Comparison of ENCODE assay signal across 28 cellular contexts in the genomic region with DNA sequence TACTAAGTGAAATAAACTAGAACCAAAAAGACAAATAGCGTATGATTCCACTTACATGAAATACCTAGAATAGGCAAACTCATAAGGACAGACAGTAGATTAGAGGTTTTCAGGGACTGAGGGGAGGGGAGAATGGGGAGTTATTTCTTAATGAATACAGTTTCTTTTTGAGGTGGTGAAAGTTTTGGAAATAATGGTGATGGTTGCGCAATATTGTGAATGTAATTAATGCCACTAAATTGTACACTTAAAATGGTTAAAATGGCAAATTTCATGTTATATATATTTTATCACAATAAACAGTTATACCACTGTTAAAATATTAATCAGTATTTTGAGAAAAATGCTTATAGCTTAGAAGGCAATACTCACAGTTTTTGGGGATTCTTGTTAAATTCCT.
"Had no signal": no experiment of that assay in that cellular context is flagged by ENCODE, and none has a peak within 500 bp of the region (broad histone marks: within the 10 kb centered on the region; RNA-seq: fewer than 3 reads in every experiment).

No MANE protein-coding gene starts in this region.

- DNase-seq: activated CD4-positive, alpha-beta memory T cell treated with anti-CD3 and anti-CD28 coated beads, Interleukin-2, amount 10 ng/mL, durations not matched to agents 7 days and 5 days; activated CD4-positive, alpha-beta T cell treated with anti-CD3 and anti-CD28 coated beads for 1 hour; activated CD4-positive, alpha-beta T cell treated with anti-CD3 and anti-CD28 coated beads for 4 hours; activated CD4-positive, alpha-beta T cell treated with anti-CD3 and anti-CD28 coated beads, Interleukin-2, amount 10 ng/mL, durations not matched to agents 7 days and 5 days; activated CD4-positive, alpha-beta T cell treated with anti-CD3 and anti-CD28 coated beads, Interleukin-2, amount 50 U/mL, for 4 hours; activated CD8-positive, alpha-beta memory T cell treated with anti-CD3 and anti-CD28 coated beads, Interleukin-2, amount 50 U/mL, for 48 hours; activated gamma-delta T cell; activated naive CD4-positive, alpha-beta T cell; activated naive CD4-positive, alpha-beta T cell treated with anti-CD3 and anti-CD28 coated beads, Interleukin-2, amount 10 ng/mL, durations not matched to agents 7 days and 5 days; activated naive CD8-positive, alpha-beta T cell treated with anti-CD3 and anti-CD28 coated beads, Interleukin-2, amount 10 ng/mL, durations not matched to agents 7 days and 5 days; activated T-cell treated with anti-CD3 and anti-CD28 coated beads for 4 hours; activated T-cell treated with anti-CD3 and anti-CD28 coated beads, Interleukin-2, amount 50 U/mL, for 24 hours; activated T-cell treated with anti-CD3 and anti-CD28 coated beads, Interleukin-2, amount 50 U/mL, for 72 hours; central memory CD4-positive, alpha-beta T cell; cerebellar nuclear complex; colonic mucosa; effector CD8-positive, alpha-beta T cell; esophagus squamous epithelium; foreskin melanocyte; heart right ventricle; T-helper 2 cell had no signal

- H3K36me3 ChIP-seq: ascending aorta, breast epithelium, colonic mucosa, gastroesophageal sphincter had no signal

- H3K4me1 ChIP-seq: breast epithelium, colonic mucosa had no signal

- FAIRE-seq: endometrium had no signal

- ATAC-seq: gastroesophageal sphincter, heart right ventricle, WTC11 had no signal

- H3K27ac ChIP-seq: ascending aorta, breast epithelium, cardiac muscle cell, colonic mucosa, epithelial cell of prostate, esophagus squamous epithelium, gastroesophageal sphincter, heart right ventricle had no signal

- H3K27me3 ChIP-seq: ascending aorta, breast epithelium, cardiac muscle cell, colonic mucosa, esophagus squamous epithelium, gastroesophageal sphincter, heart right ventricle had no signal

- H3K4me3 ChIP-seq: ascending aorta, breast epithelium, cardiac muscle cell, colonic mucosa, esophagus squamous epithelium, gastroesophageal sphincter, heart right ventricle had no signal

- H3K9me3 ChIP-seq: ascending aorta, breast epithelium, colonic mucosa, esophagus squamous epithelium, gastroesophageal sphincter, heart right ventricle had no signal
